In the genomic region with DNA sequence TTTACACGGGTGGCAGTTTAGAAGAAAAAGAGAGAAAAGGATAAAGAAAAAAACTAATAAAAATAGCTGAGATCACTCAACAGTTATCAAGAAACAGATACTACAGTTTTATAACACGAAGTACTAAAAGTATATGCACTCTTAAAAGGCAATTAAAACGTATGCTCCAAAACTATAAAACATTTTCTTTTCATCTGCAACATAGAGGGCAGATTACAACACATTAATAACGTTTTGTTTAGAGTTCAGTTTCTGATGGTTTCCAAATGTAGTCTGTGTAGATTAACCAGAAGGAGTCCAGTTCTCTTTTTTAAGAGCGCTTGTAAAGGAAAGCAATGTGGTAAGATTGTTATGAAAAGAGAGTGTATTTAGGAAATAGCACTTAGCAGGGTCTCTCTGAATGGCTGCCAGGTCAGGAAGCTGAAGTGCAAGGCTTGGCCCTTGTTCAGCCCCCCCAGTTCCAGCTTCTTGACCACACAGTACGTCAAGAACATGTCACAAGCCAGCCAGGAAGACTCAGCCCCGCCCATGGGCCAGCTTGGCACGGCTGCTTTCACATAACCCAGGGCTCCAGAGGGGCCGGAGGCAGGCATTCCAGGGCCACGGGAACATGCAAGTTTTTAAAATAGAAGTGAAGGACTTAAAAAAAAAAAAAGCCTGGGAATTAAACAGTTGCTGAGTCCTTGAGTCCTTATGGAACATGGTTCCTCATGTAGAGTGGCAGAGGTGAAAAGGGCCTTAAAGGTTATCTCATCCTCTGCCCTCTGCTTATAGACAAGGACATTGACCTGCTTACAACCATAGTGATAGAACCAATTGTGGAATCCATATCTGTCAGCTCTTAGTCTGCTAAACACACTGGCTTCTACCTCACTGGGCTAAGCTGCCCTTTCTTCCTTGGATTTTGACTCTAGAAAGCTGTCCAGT, we compare ENCODE assay signal across 10 cellular contexts.
DNase-seq lines count a peak whose midpoint lies in the region; ATAC-seq and TF ChIP-seq lines count a peak whose summit lies in the region.
"Had no signal": no experiment of that assay in that cellular context is flagged by ENCODE, and none has a peak within 500 bp of the region (broad histone marks: within the 10 kb centered on the region; RNA-seq: fewer than 3 reads in every experiment).

No MANE protein-coding gene starts in this region.

- H3K36me3 Mint-ChIP-seq in stimulated activated naive B cell treated with anti-CD40 and anti-IgM and Interleukin-4, amounts not matched to agents 10 μg/mL and 1 μg/mL and 100 μg/mL, for 72 hours = peaks cover 2 to 3% of the 10 kb centered on the region in 2 donors
- no peaks in the 10 kb centered on the region for H3K36me3 Mint-ChIP-seq in activated CD4-positive, alpha-beta T cell treated with anti-CD3 and anti-CD28 coated beads, Interleukin-2, amount 10 ng/mL, durations not matched to agents 7 days and 5 days (ENCODE audit: low read depth)
- H3K36me3 Mint-ChIP-seq: naive thymus-derived CD8-positive, alpha-beta T cell had no signal

- peak overlapping the region; percentile 53; the same call in 1 of the 2 replicates for H3K27ac ChIP-seq in HEK293 (ENCODE audit: extremely low read depth, low read depth, low read length)

- H3K4me3 ChIP-seq in HEK293 (ENCODE audit: low read depth, low read length) (no peak overlapping the region), astrocyte of the cerebellum (ENCODE audit: low read depth, low read length) (no peak overlapping the region)
- H3K4me3 ChIP-seq: K562 had no signal

- peak overlapping the region; percentile 31 for H3K27ac Mint-ChIP-seq in stimulated activated naive B cell treated with anti-CD40 and anti-IgM and Interleukin-4, amounts not matched to agents 10 μg/mL and 1 μg/mL and 100 μg/mL, for 72 hours
- no peak overlapping the region for H3K27ac Mint-ChIP-seq in activated CD4-positive, alpha-beta T cell treated with anti-CD3 and anti-CD28 coated beads, Interleukin-2, amount 10 ng/mL, durations not matched to agents 7 days and 5 days

- peaks cover 57% of the 10 kb centered on the region for H3K4me1 ChIP-seq in HEK293 (ENCODE audit: control insufficient read depth, insufficient read depth, low read length)

- POLR2A ChIA-PET in HEK293 (lab: Yijun Ruan, JAX) = interaction anchor here (0.7 kb wide), 1 partner anchor 10 kb away, joined by 3 read pairs; no protein-coding TSS in a partner anchor
- POLR2A ChIA-PET in activated CD4-positive, alpha-beta T cell treated with anti-CD3 and anti-CD28 coated beads, Interleukin-2, amount 10 ng/mL, durations not matched to agents 7 days and 5 days (lab: Charles Lee) = no interaction called here

- TF ChIP-seq CTCF in HEK293 (tag by site-specific recombination; IDR thresholded peaks at IDR 0.05) (no peak), astrocyte of the cerebellum (IDR thresholded peaks at IDR 0.05; ENCODE audit: low read depth, low read length, missing control alignments) (no peak)

- peak; percentile 43 for ATAC-seq in left colon
- peak; percentile 82 to 86 for ATAC-seq in stimulated activated naive B cell treated with anti-CD40 and anti-IgM and Interleukin-4, amounts not matched to agents 10 μg/mL and 1 μg/mL and 100 μg/mL, for 72 hours (replicated peaks)
- ATAC-seq: K562; naive thymus-derived CD8-positive, alpha-beta T cell had no signal

- H3K9me3 Mint-ChIP-seq in stimulated activated naive B cell treated with anti-CD40 and anti-IgM and Interleukin-4, amounts not matched to agents 10 μg/mL and 1 μg/mL and 100 μg/mL, for 72 hours = no peaks in the 10 kb centered on the region
- H3K9me3 Mint-ChIP-seq in activated CD4-positive, alpha-beta T cell treated with anti-CD3 and anti-CD28 coated beads, Interleukin-2, amount 10 ng/mL, durations not matched to agents 7 days and 5 days = no peaks in the 10 kb centered on the region
- H3K9me3 Mint-ChIP-seq: naive thymus-derived CD8-positive, alpha-beta T cell had no signal

- CTCF ChIA-PET in HEK293 (lab: Yijun Ruan, JAX) = no interaction called here
- CTCF ChIA-PET in activated CD4-positive, alpha-beta T cell treated with anti-CD3 and anti-CD28 coated beads, Interleukin-2, amount 10 ng/mL, durations not matched to agents 7 days and 5 days (lab: Charles Lee) = interaction anchor here (0.7 to 0.8 kb wide), 2 partner anchors 8 to 536 kb away, joined by 3 to 4 read pairs; no protein-coding TSS in a partner anchor

- H3K9me3 ChIP-seq in HEK293 (ENCODE audit: control insufficient read depth, insufficient read depth, low read depth, low read length) = no peaks in the 10 kb centered on the region

- DNase-seq in astrocyte of the cerebellum (ENCODE audit: low read depth) (peak; percentile 99), left colon (peak; percentile 80 to 87), DMS153 treated with DMSO at 0.1 percent for 48 hours (lab: John Stamatoyannopoulos, UW; ENCODE audit: unreplicated experiment) (no peak), HuH-7 (ENCODE audit: low spot score) (no peak)
- peak; percentile 27 for DNase-seq in stimulated activated naive B cell treated with anti-CD40 and anti-IgM and Interleukin-4, amounts not matched to agents 10 μg/mL and 1 μg/mL and 100 μg/mL, for 72 hours
- no peak for DNase-seq in activated effector memory CD4-positive, alpha-beta T cell treated with Interleukin-2 at 50 U/mL for 16 hours
- DNase-seq in activated CD4-positive, alpha-beta T cell treated with anti-CD3 and anti-CD28 coated beads, Interleukin-2, amount 10 ng/mL, durations not matched to agents 7 days and 5 days = no peak

- H3K4me3 Mint-ChIP-seq in stimulated activated naive B cell treated with anti-CD40 and anti-IgM and Interleukin-4, amounts not matched to agents 10 μg/mL and 1 μg/mL and 100 μg/mL, for 72 hours = peak overlapping the region in 1 of 2 donors; percentile 31
- H3K4me3 Mint-ChIP-seq in activated CD4-positive, alpha-beta T cell treated with anti-CD3 and anti-CD28 coated beads, Interleukin-2, amount 10 ng/mL, durations not matched to agents 7 days and 5 days = no peak overlapping the region

- intact Hi-C loops in left colon (cut with DNase I, micrococcal nuclease) = no loop called here

- in situ Hi-C loops in astrocyte of the cerebellum (cut with HindIII; ENCODE audit: low sequenced_read_pairs) = no loop called here

- no peaks in the 10 kb centered on the region for H3K36me3 ChIP-seq in HEK293 (ENCODE audit: control insufficient read depth in 2 of 2, insufficient read depth in 1 of 2, low read length in 2 of 2)

- H3K4me1 Mint-ChIP-seq in stimulated activated naive B cell treated with anti-CD40 and anti-IgM and Interleukin-4, amounts not matched to agents 10 μg/mL and 1 μg/mL and 100 μg/mL, for 72 hours = peaks cover 14 to 23% of the 10 kb centered on the region in 2 donors
- H3K4me1 Mint-ChIP-seq in activated CD4-positive, alpha-beta T cell treated with anti-CD3 and anti-CD28 coated beads, Interleukin-2, amount 10 ng/mL, durations not matched to agents 7 days and 5 days = peaks cover 14% of the 10 kb centered on the region

- no peaks in the 10 kb centered on the region for H3K27me3 Mint-ChIP-seq in stimulated activated naive B cell treated with anti-CD40 and anti-IgM and Interleukin-4, amounts not matched to agents 10 μg/mL and 1 μg/mL and 100 μg/mL, for 72 hours
- H3K27me3 Mint-ChIP-seq in activated CD4-positive, alpha-beta T cell treated with anti-CD3 and anti-CD28 coated beads, Interleukin-2, amount 10 ng/mL, durations not matched to agents 7 days and 5 days = no peaks in the 10 kb centered on the region
- H3K27me3 Mint-ChIP-seq: naive thymus-derived CD8-positive, alpha-beta T cell had no signal

TF ChIP-seq in HEK293, 187 proteins besides CTCF, POLR2A, EP300 and RAD21 (continues in another document):
- TF ChIP-seq ZFP3 (tag by site-specific recombination; IDR thresholded peaks at IDR 0.05; ENCODE audit: low read depth) (no peak), ZNF843 (tag by site-specific recombination; IDR thresholded peaks at IDR 0.05) (peak; percentile 88), ZNF354C (tag by site-specific recombination; IDR thresholded peaks at IDR 0.05; ENCODE audit: borderline replicate concordance, low read depth) (no peak), ZIC2 (tag by site-specific recombination; IDR thresholded peaks at IDR 0.05) (no peak), ZBTB20 (tag by site-specific recombination; IDR thresholded peaks at IDR 0.05) (peak; percentile 86), ZNF629 (tag by site-specific recombination; IDR thresholded peaks at IDR 0.05) (peak; percentile 69), PBX3 (CRISPR knock-in tag; IDR thresholded peaks at IDR 0.05) (no peak), ZNF335 (tag by site-specific recombination; conservative IDR thresholded peaks at IDR 0.05) (peak; percentile 2; the same call in 1 of the 2 replicates), ZNF112 (tag by site-specific recombination; IDR thresholded peaks at IDR 0.05) (no peak), OSR2 (tag by site-specific recombination; IDR thresholded peaks at IDR 0.05) (peak; percentile 79), ZEB2 (tag by site-specific recombination; IDR thresholded peaks at IDR 0.05) (peak; percentile 34; the same call in 1 of the 2 replicates), ZNF473 (tag by site-specific recombination; IDR thresholded peaks at IDR 0.05) (no peak)

Comparison
In these comparisons a context has a peak if more than half of its experiments do, and no peak if none do; other contexts are left out.
1. DNase-seq: peak in astrocyte of the cerebellum (single experiment), left colon (2 of 2) and stimulated activated naive B cell treated with anti-CD40 and anti-IgM and Interleukin-4, amounts not matched to agents 10 μg/mL and 1 μg/mL and 100 μg/mL, for 72 hours (single experiment); none in DMS153 treated with DMSO at 0.1 percent for 48 hours (single experiment), HuH-7 (single experiment), activated effector memory CD4-positive, alpha-beta T cell treated with Interleukin-2 at 50 U/mL for 16 hours (single experiment) and activated CD4-positive, alpha-beta T cell treated with anti-CD3 and anti-CD28 coated beads, Interleukin-2, amount 10 ng/mL, durations not matched to agents 7 days and 5 days (single experiment).